ENCODE assay signal across 20 cellular contexts in genomic region chr6:107565165-107565723, GRCh38.
"Had no signal": no experiment of that assay in that cellular context is flagged by ENCODE, and none has a peak within 500 bp of the region (broad histone marks: within the 10 kb centered on the region; RNA-seq: fewer than 3 reads in every experiment).

No MANE protein-coding gene starts in this region.

- H3K27ac Mint-ChIP-seq: activated CD4-positive, alpha-beta memory T cell treated with anti-CD3 and anti-CD28 coated beads for 36 hours; activated CD4-positive, alpha-beta T cell treated with anti-CD3 and anti-CD28 coated beads for 36 hours; activated naive CD4-positive, alpha-beta T cell treated with anti-CD3 and anti-CD28 coated beads, Interleukin-2, amount 50 U/mL, for 24 hours; activated T-cell treated with anti-CD3 and anti-CD28 coated beads, Interleukin-2, amount 50 U/mL, for 24 hours; memory B cell; T-helper 17 cell had no signal

- H3K4me1 Mint-ChIP-seq: activated CD4-positive, alpha-beta T cell treated with anti-CD3 and anti-CD28 coated beads for 36 hours; activated naive CD4-positive, alpha-beta T cell treated with anti-CD3 and anti-CD28 coated beads, Interleukin-2, amount 50 U/mL, for 24 hours; central memory CD8-positive, alpha-beta T cell; naive thymus-derived CD8-positive, alpha-beta T cell; T-helper 17 cell had no signal

- H3K9me3 ChIP-seq: adrenal gland, body of pancreas, thyroid gland, vagina had no signal

- H3K27me3 ChIP-seq: adrenal gland, body of pancreas, thyroid gland, vagina had no signal

- H3K27ac ChIP-seq: adrenal gland, body of pancreas, thyroid gland, WERI-Rb-1 had no signal

- H3K9me3 Mint-ChIP-seq: activated CD4-positive, alpha-beta memory T cell treated with anti-CD3 and anti-CD28 coated beads for 36 hours; activated naive CD4-positive, alpha-beta T cell treated with anti-CD3 and anti-CD28 coated beads, Interleukin-2, amount 50 U/mL, for 24 hours; activated T-cell treated with anti-CD3 and anti-CD28 coated beads, Interleukin-2, amount 50 U/mL, for 24 hours; central memory CD8-positive, alpha-beta T cell; memory B cell; naive thymus-derived CD8-positive, alpha-beta T cell had no signal

- ATAC-seq: activated CD4-positive, alpha-beta T cell treated with anti-CD3 and anti-CD28 coated beads for 36 hours; body of pancreas; left ventricle myocardium superior; naive thymus-derived CD8-positive, alpha-beta T cell; T-helper 17 cell had no signal

- H3K4me3 Mint-ChIP-seq: activated CD4-positive, alpha-beta memory T cell treated with anti-CD3 and anti-CD28 coated beads for 36 hours; activated CD4-positive, alpha-beta T cell treated with anti-CD3 and anti-CD28 coated beads for 36 hours; activated naive CD4-positive, alpha-beta T cell treated with anti-CD3 and anti-CD28 coated beads, Interleukin-2, amount 50 U/mL, for 24 hours; activated T-cell treated with anti-CD3 and anti-CD28 coated beads, Interleukin-2, amount 50 U/mL, for 24 hours; central memory CD8-positive, alpha-beta T cell; memory B cell; naive thymus-derived CD8-positive, alpha-beta T cell; T-helper 17 cell had no signal

- H3K36me3 ChIP-seq: adrenal gland, thyroid gland, vagina, WERI-Rb-1 had no signal

- H3K36me3 Mint-ChIP-seq: activated CD4-positive, alpha-beta memory T cell treated with anti-CD3 and anti-CD28 coated beads for 36 hours; activated naive CD4-positive, alpha-beta T cell treated with anti-CD3 and anti-CD28 coated beads, Interleukin-2, amount 50 U/mL, for 24 hours; memory B cell; naive thymus-derived CD8-positive, alpha-beta T cell had no signal

- DNase-seq: activated CD4-positive, alpha-beta memory T cell treated with anti-CD3 and anti-CD28 coated beads for 36 hours; activated CD4-positive, alpha-beta T cell treated with anti-CD3 and anti-CD28 coated beads for 36 hours; activated effector memory CD4-positive, alpha-beta T cell treated with anti-CD3 and anti-CD28 coated beads, Interleukin-2, amount 50 U/mL, for 16 hours; activated T-cell treated with anti-CD3 and anti-CD28 coated beads, Interleukin-2, amount 50 U/mL, for 24 hours; body of pancreas; cortex of kidney; effector CD4-positive, alpha-beta T cell; foreskin fibroblast; left ventricle myocardium superior; naive thymus-derived CD8-positive, alpha-beta T cell; occipital lobe; stimulated activated CD4-positive, alpha-beta T cell treated with anti-CD3 and anti-CD28 coated beads, Interleukin-1b, Interleukin-23, amount 100 ng/mL, for 48 hours; T-helper 17 cell; thyroid gland; WERI-Rb-1 had no signal

- H3K4me3 ChIP-seq: adrenal gland, body of pancreas, thyroid gland, vagina had no signal
